In the genomic region with DNA sequence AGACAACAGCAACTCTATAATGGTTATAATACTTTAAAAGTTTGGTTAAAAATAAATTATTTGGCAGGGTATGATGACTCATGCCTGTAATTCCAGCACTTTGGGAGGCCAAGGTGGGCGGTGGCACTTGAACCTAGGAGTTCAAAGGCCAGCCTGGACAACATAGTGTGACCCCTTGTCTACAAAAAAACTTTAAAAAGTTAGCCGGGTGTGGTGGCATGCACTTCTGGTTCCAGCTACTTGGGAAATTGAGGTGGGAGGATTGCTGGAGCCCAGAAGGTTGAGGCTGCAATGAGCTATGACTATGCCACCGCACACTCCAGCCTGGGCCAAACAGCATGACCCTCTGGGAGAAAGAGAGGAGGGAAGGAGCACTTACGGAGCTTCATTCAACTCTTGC, we compare ENCODE assay signal across 37 cellular contexts. TPM values are rescaled to one million over a fixed set of nuclear protein-coding genes. Genes with fewer than 3 reads are reported as not detected.
A peak's percentile ranks its signal among the peaks of the same experiment; 100 is the strongest.
DNase-seq lines count a peak whose midpoint lies in the region; ATAC-seq, FAIRE-seq and TF ChIP-seq lines count a peak whose summit lies in the region.
"Had no signal": no experiment of that assay in that cellular context is flagged by ENCODE, and none has a peak within 500 bp of the region (broad histone marks: within the 10 kb centered on the region; RNA-seq: fewer than 3 reads in every experiment).

No MANE protein-coding gene starts in this region.

- H2AFZ ChIP-seq in HepG2 (ENCODE audit: low read length) (no peak overlapping the region), K562 (ENCODE audit: low read depth, low read length) (no peak overlapping the region)

- H4K20me1 ChIP-seq in HepG2 (ENCODE audit: insufficient read depth, low read length) (no peaks in the 10 kb centered on the region), K562 (replicated peaks; ENCODE audit: control insufficient read depth, insufficient read depth, low read length) (no peaks in the 10 kb centered on the region)
- H4K20me1 ChIP-seq: BLaER1; BLaER1 treated with 17β-estradiol and CSF1 and Interleukin-3, amounts not matched to agents 10 nM and 100 nM had no signal

- TF ChIP-seq POLR2A in HepG2 (IDR thresholded peaks at IDR 0.05; ENCODE audit: insufficient read depth in 1 of 2, low read depth in 2 of 2, low read length in 2 of 2) (no peak), right lobe of liver (IDR thresholded peaks at IDR 0.05) (no peak), K562 (conservative IDR thresholded peaks at IDR 0.05) (no peak)

- intact Hi-C loops in HepG2 (cut with micrococcal nuclease; ENCODE audit: unreplicated experiment): no loop called here
- intact Hi-C loops in right lobe of liver (cut with DNase I): no loop called here
- intact Hi-C loops in K562 (cut with micrococcal nuclease): no loop called here
- intact Hi-C loops in left colon (cut with DNase I, micrococcal nuclease): no loop called here

- POLR2A ChIA-PET in HepG2 (lab: Yijun Ruan, JAX) (no interaction called here), WTC11 (lab: Charles Lee) (no interaction called here), K562 (lab: Yijun Ruan, JAX) (interaction anchor here (0.9 kb wide), 1 partner anchor 10 kb away, joined by 3 read pairs; no protein-coding TSS in a partner anchor)

- ATAC-seq in HepG2 (no peak), right lobe of liver (no peak), WTC11 (no peak), K562 (no peak), left colon (peak; percentile 35), HG02678 (IDR thresholded peaks at IDR 0.05; ENCODE audit: unreplicated experiment) (no peak)
- ATAC-seq: A549; CD8-positive, alpha-beta T cell had no signal

- H3K9ac ChIP-seq in HepG2 (ENCODE audit: insufficient read depth, low read depth, low read length): no peak overlapping the region
- H3K9ac ChIP-seq in K562 (ENCODE audit: insufficient read depth in 1 of 2, low read depth in 2 of 2, low read length in 2 of 2): no peak overlapping the region
- H3K9ac ChIP-seq: BLaER1; BLaER1 treated with 17β-estradiol and CSF1 and Interleukin-3, amounts not matched to agents 10 nM and 100 nM had no signal

- CTCF ChIA-PET in HepG2 (lab: Yijun Ruan, JAX; ENCODE audit: low intra/inter-chr PET ratio, low total read pairs) (no interaction called here), WTC11 (lab: Charles Lee) (no interaction called here), K562 (lab: Yijun Ruan, JAX; ENCODE audit: low intra/inter-chr PET ratio) (no interaction called here)

- H3K4me3 Mint-ChIP-seq in WTC11: no peak overlapping the region
- H3K4me3 Mint-ChIP-seq: B cell; CD14-positive monocyte; CD4-positive, alpha-beta memory T cell; CD4-positive, alpha-beta T cell; CD4-positive, CD25-positive, alpha-beta regulatory T cell; CD8-positive, alpha-beta memory T cell; CD8-positive, alpha-beta T cell had no signal

- H3K9me3 ChIP-seq in HepG2 (ENCODE audit: low read length) (no peaks in the 10 kb centered on the region), right lobe of liver (no peaks in the 10 kb centered on the region), K562 (replicated peaks; ENCODE audit: control insufficient read depth, insufficient read depth, low read depth, low read length) (no peaks in the 10 kb centered on the region)
- H3K9me3 ChIP-seq: A549; BE2C; BLaER1; BLaER1 treated with 17β-estradiol and CSF1 and Interleukin-3, amounts not matched to agents 10 nM and 100 nM; Caco-2 had no signal

- H3K36me3 Mint-ChIP-seq in WTC11: no peaks in the 10 kb centered on the region
- H3K36me3 Mint-ChIP-seq: CD14-positive monocyte; CD4-positive, alpha-beta memory T cell; CD4-positive, CD25-positive, alpha-beta regulatory T cell; CD8-positive, alpha-beta T cell had no signal

- H3K4me1 Mint-ChIP-seq in WTC11: peaks cover 9% of the 10 kb centered on the region
- H3K4me1 Mint-ChIP-seq: B cell; CD4-positive, alpha-beta memory T cell; CD4-positive, CD25-positive, alpha-beta regulatory T cell; CD8-positive, alpha-beta memory T cell had no signal

- TF ChIP-seq EP300 in HepG2 (IDR thresholded peaks at IDR 0.05; ENCODE audit: low read depth in 2 of 2, low read length in 2 of 2) (no peak), HepG2 (CRISPR knock-in tag; IDR thresholded peaks at IDR 0.05; ENCODE audit: borderline replicate concordance) (no peak), K562 (IDR thresholded peaks at IDR 0.05; ENCODE audit: low read length) (no peak)

- TF ChIP-seq RAD21 in HepG2 (CRISPR knock-in tag; IDR thresholded peaks at IDR 0.05) (no peak), K562 (CRISPR knock-in tag; conservative IDR thresholded peaks at IDR 0.05 in 1 of 2, IDR thresholded peaks at IDR 0.05 in 1 of 2) (no peak)

- FAIRE-seq in HepG2 (lab: Jason Lieb, UNC) (no peak), K562 (lab: Jason Lieb, UNC) (no peak)
- FAIRE-seq: A204.1, D721Med had no signal

- H3K4me2 ChIP-seq in HepG2 (ENCODE audit: low read depth, low read length): no peak overlapping the region
- no peak overlapping the region for H3K4me2 ChIP-seq in K562 (ENCODE audit: insufficient read depth, low read length)
- H3K4me2 ChIP-seq: A549; BLaER1; BLaER1 treated with 17β-estradiol and CSF1 and Interleukin-3, amounts not matched to agents 10 nM and 100 nM had no signal

- in situ Hi-C loops in HepG2 (cut with HindIII; ENCODE audit: extremely low pct_ligation_motif_present, low pct_unique_long_range_greater_than_20kb): no loop called here
- in situ Hi-C loops in K562 (cut with MboI): no loop called here

- no peak overlapping the region for H3K27ac Mint-ChIP-seq in WTC11
- H3K27ac Mint-ChIP-seq: B cell; CD14-positive monocyte; CD4-positive, alpha-beta memory T cell; CD4-positive, alpha-beta T cell; CD4-positive, CD25-positive, alpha-beta regulatory T cell; CD8-positive, alpha-beta memory T cell; CD8-positive, alpha-beta T cell had no signal

- no peak overlapping the region for H3K4me3 ChIP-seq in HepG2 (replicated peaks in 1 of 3; ENCODE audit: insufficient read depth in 1 of 3, low read depth in 2 of 3, low read length in 3 of 3)
- H3K4me3 ChIP-seq in right lobe of liver: no peak overlapping the region
- H3K4me3 ChIP-seq in K562: no peak overlapping the region
- H3K4me3 ChIP-seq: A549; BLaER1; BLaER1 treated with 17β-estradiol and CSF1 and Interleukin-3, amounts not matched to agents 10 nM and 100 nM had no signal

- no peaks in the 10 kb centered on the region for H3K9me3 Mint-ChIP-seq in WTC11
- H3K9me3 Mint-ChIP-seq: CD14-positive monocyte; CD4-positive, alpha-beta memory T cell; CD4-positive, alpha-beta T cell; CD8-positive, alpha-beta memory T cell; CD8-positive, alpha-beta T cell had no signal

- H3K36me3 ChIP-seq in HepG2 (replicated peaks in 1 of 2; ENCODE audit: control insufficient read depth in 1 of 2, insufficient read depth in 2 of 2, low read length in 2 of 2) (no peaks in the 10 kb centered on the region), right lobe of liver (no peaks in the 10 kb centered on the region), K562 (ENCODE audit: control insufficient read depth, insufficient read depth, low read length) (no peaks in the 10 kb centered on the region)
- H3K36me3 ChIP-seq: BE2C; BLaER1; BLaER1 treated with 17β-estradiol and CSF1 and Interleukin-3, amounts not matched to agents 10 nM and 100 nM had no signal

- H3K79me2 ChIP-seq in HepG2 (ENCODE audit: insufficient read depth, low read length) (no peaks in the 10 kb centered on the region), K562 (ENCODE audit: control insufficient read depth, insufficient read depth, low read length) (no peaks in the 10 kb centered on the region)

- peaks cover 4% of the 10 kb centered on the region; the same call in 1 of the 2 replicates for H3K27me3 Mint-ChIP-seq in WTC11 (ENCODE audit: low read depth)

- H3K4me1 ChIP-seq in HepG2 (ENCODE audit: insufficient read depth, low read length) (no peaks in the 10 kb centered on the region; the same call in 1 of the 2 replicates), right lobe of liver (no peaks in the 10 kb centered on the region), K562 (replicated peaks in 1 of 2; ENCODE audit: control insufficient read depth in 2 of 2, insufficient read depth in 2 of 2, low read length in 2 of 2) (no peaks in the 10 kb centered on the region)
- H3K4me1 ChIP-seq: A549; BE2C; BLaER1; BLaER1 treated with 17β-estradiol and CSF1 and Interleukin-3, amounts not matched to agents 10 nM and 100 nM; Caco-2 had no signal

- TF ChIP-seq CTCF in HepG2 (CRISPR knock-in tag; IDR thresholded peaks at IDR 0.05) (no peak), right lobe of liver (IDR thresholded peaks at IDR 0.05) (no peak), WTC11 (IDR thresholded peaks at IDR 0.05) (no peak), K562 (IDR thresholded peaks at IDR 0.05 in 2 of 3, conservative IDR thresholded peaks at IDR 0.05 in 1 of 3; ENCODE audit: insufficient read depth in 2 of 3, low read depth in 1 of 3, low read length in 3 of 3) (no peak)

- no peak overlapping the region for H3K27ac ChIP-seq in HepG2 (ENCODE audit: extremely low read length, insufficient read depth, low read length)
- H3K27ac ChIP-seq in right lobe of liver: no peak overlapping the region
- H3K27ac ChIP-seq in K562 (ENCODE audit: extremely low read depth, low read depth, low read length): no peak overlapping the region
- H3K27ac ChIP-seq: 22Rv1; A549; BLaER1; BLaER1 treated with 17β-estradiol and CSF1 and Interleukin-3, amounts not matched to agents 10 nM and 100 nM; C4-2B had no signal

- DNase-seq in HepG2 (ENCODE audit: low spot score) (no peak), right lobe of liver (no peak), WTC11 (ENCODE audit: low spot score) (no peak), K562 (ENCODE audit: extremely low read depth in 1 of 4, low spot score in 3 of 4) (no peak), left colon (no peak), NCI-H748 treated with DMSO at 0.1 percent for 48 hours (lab: John Stamatoyannopoulos, UW) (no peak), NCI-H2171 (lab: John Stamatoyannopoulos, UW) (no peak)
- DNase-seq: 8988T; ACHN; AML-193; BE2C; C1 segment of cervical spinal cord; Caco-2; Calu3; CD4-positive, alpha-beta memory T cell; CD4-positive, alpha-beta T cell; CD4-positive, CD25-positive, alpha-beta regulatory T cell; CD8-positive, alpha-beta memory T cell; CD8-positive, alpha-beta T cell; COR-L47; DMS 273 treated with DMSO at 0.1 percent for 48 hours; DMS153; DMS53; DMS79; DMS79 treated with DMSO at 0.1 percent for 48 hours; DND-41; EL had no signal

- BruUV-seq in HepG2 (replicated peaks; lab: Mats Ljungman, UMichigan) (no TSS peak), K562 (replicated peaks; lab: Mats Ljungman, UMichigan) (no TSS peak)

- 84% methylated on average over 4 of the region's 4 CpGs for WGBS in HepG2 (ENCODE audit: low lambda C conversion rate)
- WGBS in right lobe of liver (ENCODE audit: insufficient coverage, low coverage, low lambda C conversion rate, missing lambda C conversion rate): 80% methylated on average over 3 of the region's 4 CpGs
- 64% methylated on average over 4 of the region's 4 CpGs for WGBS in K562 (ENCODE audit: insufficient coverage, low coverage, missing lambda C conversion rate)

- H3K27me3 ChIP-seq in HepG2 (ENCODE audit: control insufficient read depth in 1 of 2, insufficient read depth in 2 of 2, low read length in 2 of 2) (no peaks in the 10 kb centered on the region), right lobe of liver (no peaks in the 10 kb centered on the region), K562 (ENCODE audit: control insufficient read depth in 2 of 2, insufficient read depth in 2 of 2, low read length in 2 of 2) (no peaks in the 10 kb centered on the region)
- H3K27me3 ChIP-seq: BE2C; BLaER1; BLaER1 treated with 17β-estradiol and CSF1 and Interleukin-3, amounts not matched to agents 10 nM and 100 nM had no signal

- no peaks in the 10 kb centered on the region for H3K9me1 ChIP-seq in K562 (ENCODE audit: control insufficient read depth, insufficient read depth, low read length)

RNA-seq across cellular contexts. Expression of a gene that starts 7.7 kb away (rescaled TPM):
- total RNA-seq in HepG2 (2016; rRNA removed; fragmentation: Illumina TruSeq; extraction: Trizol) (7.6 and 10.8 TPM in 2 replicates), right lobe of liver (1 to 10 TPM in 1 of 6 experiments, under 1 TPM in 5; 0.19 to 2.5 (median 0.51) TPM), WTC11 (2021) (13.8 to 20.3 TPM (median 20.0 TPM) in 3 replicates), K562 (2014; rRNA removed) (2.8 and 4.1 TPM in 2 replicates), K562 (2014; rRNA removed; fragmentation: Illumina TruSeq; extraction: Trizol) (5.7 and 6.5 TPM in 2 replicates), K562 (2015; rRNA removed; fragmentation: Illumina TruSeq; extraction: Trizol) (4.1 and 6.2 TPM in 2 replicates), K562 (2021) (4.2 and 4.6 TPM in 2 replicates), left colon (1 to 10 TPM in 1 of 2 donors, under 1 TPM in 1; 0.76 to 2.5 TPM)
- 17.8 and 21.7 TPM in 2 replicates for total RNA-seq in HepG2 (2016; cell fraction: cytosol; rRNA removed; fragmentation: Illumina TruSeq; extraction: Trizol; ENCODE audit: low read depth)
- total RNA-seq in HepG2 (2016; cell fraction: insoluble cytoplasmic fraction; rRNA removed; fragmentation: Illumina TruSeq; extraction: Trizol): 8.0 and 11.6 TPM in 2 replicates
- total RNA-seq in HepG2 (2016; cell fraction: membrane; rRNA removed; fragmentation: Illumina TruSeq; extraction: Trizol): 10.1 and 10.8 TPM in 2 replicates
- total RNA-seq in HepG2 (2016; cell fraction: nucleus; rRNA removed; fragmentation: Illumina TruSeq; extraction: Trizol): 25.9 and 26.7 TPM in 2 replicates
- polyA plus RNA-seq in HepG2 (2011; rRNA removed) (12.2 and 13.1 TPM in 2 replicates), K562 (2011; rRNA removed) (1.9 and 2.0 TPM in 2 replicates), K562 (2014; fragmentation: Illumina TruSeq; extraction: Trizol) (3.0 and 3.5 TPM in 2 replicates), K562 (2014; fragmentation: Nextera tagmentation; extraction: Ambion mirVana) (1 to 10 TPM; 1.4 to 2.2 TPM), K562 (2014; rRNA removed) (2.6 and 3.5 TPM in 2 replicates)
- polyA plus RNA-seq in HepG2 (2011; cell fraction: cytosol; rRNA removed): 9.7 and 12.9 TPM in 2 replicates
- polyA plus RNA-seq in HepG2 (2011; cell fraction: nucleus; rRNA removed): 19.6 and 23.1 TPM in 2 replicates
- 9.4 and 11.9 TPM in 2 replicates for polyA plus RNA-seq in HepG2 (2012)
- polyA plus RNA-seq in HepG2 (2016; cell fraction: cytosol; fragmentation: Illumina TruSeq; extraction: Trizol; ENCODE audit: low read depth): 0.45 and 1.3 TPM in 2 replicates
- 4.4 and 4.9 TPM in 2 replicates for polyA plus RNA-seq in HepG2 (2016; cell fraction: insoluble cytoplasmic fraction; fragmentation: Illumina TruSeq; extraction: Trizol; ENCODE audit: low read depth)
- 2.0 and 2.4 TPM in 2 replicates for polyA plus RNA-seq in HepG2 (2016; cell fraction: membrane; fragmentation: Illumina TruSeq; extraction: Trizol; ENCODE audit: low read depth)
- 16.4 and 19.8 TPM in 2 replicates for polyA plus RNA-seq in HepG2 (2016; cell fraction: nucleus; fragmentation: Illumina TruSeq; extraction: Trizol; ENCODE audit: insufficient read depth, low read depth)
- polyA minus RNA-seq in HepG2 (2011; rRNA and poly(A)+ RNA removed; ENCODE audit: low replicate concordance): 5.0 and 24.4 TPM in 2 replicates
- 17.5 and 21.8 TPM in 2 replicates for polyA minus RNA-seq in HepG2 (2011; cell fraction: cytosol; rRNA and poly(A)+ RNA removed)
- 107 and 114 TPM in 2 replicates for polyA minus RNA-seq in HepG2 (2011; cell fraction: nucleus; rRNA and poly(A)+ RNA removed)
- 6.4 and 31.1 TPM in 2 replicates for total RNA-seq in K562 (2011; cell fraction: chromatin; rRNA removed; ENCODE audit: low replicate concordance)
- 3.3 and 9.9 TPM in 2 replicates for total RNA-seq in K562 (2011; cell fraction: nucleolus; rRNA removed)
- 7.2 and 12.1 TPM in 2 replicates for total RNA-seq in K562 (2011; cell fraction: nucleoplasm; rRNA removed)
- 0.49 and 0.50 TPM in 2 replicates for polyA plus RNA-seq in K562 (2011; cell fraction: cytosol; rRNA removed)
- 1.4 and 3.2 TPM in 2 replicates for polyA plus RNA-seq in K562 (2011; cell fraction: nucleus; rRNA removed)
- polyA plus RNA-seq in K562 (2012): 3.2 and 3.5 TPM in 2 replicates
- 2.0 and 5.1 TPM in 2 replicates for polyA minus RNA-seq in K562 (2011; rRNA and poly(A)+ RNA removed)
- 3.1 and 4.7 TPM in 2 replicates for polyA minus RNA-seq in K562 (2011; cell fraction: cytosol; rRNA and poly(A)+ RNA removed)
- 3.9 and 4.1 TPM in 2 replicates for polyA minus RNA-seq in K562 (2011; cell fraction: nucleus; rRNA and poly(A)+ RNA removed)
- polyA plus RNA-seq: CD14-positive monocyte had no signal
